2 cellular contexts compared by ENCODE assay signal in the genomic region with DNA sequence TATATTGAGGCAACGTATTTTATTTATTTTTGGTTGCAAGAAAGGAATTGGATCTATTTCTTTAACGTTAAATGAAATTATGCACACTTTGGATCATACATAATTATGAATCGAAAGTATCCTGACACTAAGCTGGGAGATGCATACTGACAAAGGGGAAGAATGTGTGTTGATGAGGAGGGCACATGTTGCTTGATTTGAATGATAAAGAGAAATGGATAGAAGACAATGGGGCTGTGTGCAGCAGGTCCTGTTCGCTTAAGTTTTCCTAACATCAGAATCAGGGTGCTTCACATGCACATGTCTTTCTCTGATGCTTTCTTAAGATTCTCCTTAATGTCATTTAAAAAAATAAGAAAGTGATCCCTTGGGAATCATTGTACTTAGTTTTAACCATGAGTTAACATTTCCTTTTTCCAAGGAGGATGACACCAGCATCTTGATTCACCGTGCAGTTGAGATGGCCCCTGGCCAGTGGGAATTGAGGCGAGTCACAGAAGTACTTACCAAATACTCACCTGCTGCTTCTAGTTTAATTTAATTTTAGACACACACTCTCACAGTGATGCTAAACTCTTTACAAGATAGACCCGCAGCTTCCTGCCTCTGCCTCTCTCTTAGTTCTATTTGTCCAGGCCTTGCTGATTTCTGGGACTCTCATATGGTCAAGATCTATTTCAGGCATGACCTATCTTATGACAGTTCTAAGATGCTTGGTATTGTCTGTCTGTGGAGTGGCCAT.
TF ChIP-seq lines count a peak whose summit lies in the region.

No MANE protein-coding gene starts in this region.

TF ChIP-seq in GM23338, 12 proteins besides CTCF, POLR2A, EP300 and RAD21 (continues in another document):
- TF ChIP-seq JUNB (IDR thresholded peaks at IDR 0.05; ENCODE audit: unreplicated experiment) (no peak), ZNF331 (CRISPR knock-in tag; IDR thresholded peaks at IDR 0.05; ENCODE audit: low read depth) (no peak), REST (IDR thresholded peaks at IDR 0.05; ENCODE audit: unreplicated experiment) (no peak), CREB1 (CRISPR knock-in tag; IDR thresholded peaks at IDR 0.05; ENCODE audit: low read depth) (no peak), POLR2AphosphoS5 (IDR thresholded peaks at IDR 0.05; ENCODE audit: low read depth) (no peak), EZH2 (IDR thresholded peaks at IDR 0.05; ENCODE audit: low read depth, unreplicated experiment) (no peak)
- TF ChIP-seq, protein P1, sequence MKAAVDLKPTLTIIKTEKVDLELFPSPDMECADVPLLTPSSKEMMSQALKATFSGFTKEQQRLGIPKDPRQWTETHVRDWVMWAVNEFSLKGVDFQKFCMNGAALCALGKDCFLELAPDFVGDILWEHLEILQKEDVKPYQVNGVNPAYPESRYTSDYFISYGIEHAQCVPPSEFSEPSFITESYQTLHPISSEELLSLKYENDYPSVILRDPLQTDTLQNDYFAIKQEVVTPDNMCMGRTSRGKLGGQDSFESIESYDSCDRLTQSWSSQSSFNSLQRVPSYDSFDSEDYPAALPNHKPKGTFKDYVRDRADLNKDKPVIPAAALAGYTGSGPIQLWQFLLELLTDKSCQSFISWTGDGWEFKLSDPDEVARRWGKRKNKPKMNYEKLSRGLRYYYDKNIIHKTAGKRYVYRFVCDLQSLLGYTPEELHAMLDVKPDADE (IDR thresholded peaks at IDR 0.05), result no peak
- TF ChIP-seq, protein P2, sequence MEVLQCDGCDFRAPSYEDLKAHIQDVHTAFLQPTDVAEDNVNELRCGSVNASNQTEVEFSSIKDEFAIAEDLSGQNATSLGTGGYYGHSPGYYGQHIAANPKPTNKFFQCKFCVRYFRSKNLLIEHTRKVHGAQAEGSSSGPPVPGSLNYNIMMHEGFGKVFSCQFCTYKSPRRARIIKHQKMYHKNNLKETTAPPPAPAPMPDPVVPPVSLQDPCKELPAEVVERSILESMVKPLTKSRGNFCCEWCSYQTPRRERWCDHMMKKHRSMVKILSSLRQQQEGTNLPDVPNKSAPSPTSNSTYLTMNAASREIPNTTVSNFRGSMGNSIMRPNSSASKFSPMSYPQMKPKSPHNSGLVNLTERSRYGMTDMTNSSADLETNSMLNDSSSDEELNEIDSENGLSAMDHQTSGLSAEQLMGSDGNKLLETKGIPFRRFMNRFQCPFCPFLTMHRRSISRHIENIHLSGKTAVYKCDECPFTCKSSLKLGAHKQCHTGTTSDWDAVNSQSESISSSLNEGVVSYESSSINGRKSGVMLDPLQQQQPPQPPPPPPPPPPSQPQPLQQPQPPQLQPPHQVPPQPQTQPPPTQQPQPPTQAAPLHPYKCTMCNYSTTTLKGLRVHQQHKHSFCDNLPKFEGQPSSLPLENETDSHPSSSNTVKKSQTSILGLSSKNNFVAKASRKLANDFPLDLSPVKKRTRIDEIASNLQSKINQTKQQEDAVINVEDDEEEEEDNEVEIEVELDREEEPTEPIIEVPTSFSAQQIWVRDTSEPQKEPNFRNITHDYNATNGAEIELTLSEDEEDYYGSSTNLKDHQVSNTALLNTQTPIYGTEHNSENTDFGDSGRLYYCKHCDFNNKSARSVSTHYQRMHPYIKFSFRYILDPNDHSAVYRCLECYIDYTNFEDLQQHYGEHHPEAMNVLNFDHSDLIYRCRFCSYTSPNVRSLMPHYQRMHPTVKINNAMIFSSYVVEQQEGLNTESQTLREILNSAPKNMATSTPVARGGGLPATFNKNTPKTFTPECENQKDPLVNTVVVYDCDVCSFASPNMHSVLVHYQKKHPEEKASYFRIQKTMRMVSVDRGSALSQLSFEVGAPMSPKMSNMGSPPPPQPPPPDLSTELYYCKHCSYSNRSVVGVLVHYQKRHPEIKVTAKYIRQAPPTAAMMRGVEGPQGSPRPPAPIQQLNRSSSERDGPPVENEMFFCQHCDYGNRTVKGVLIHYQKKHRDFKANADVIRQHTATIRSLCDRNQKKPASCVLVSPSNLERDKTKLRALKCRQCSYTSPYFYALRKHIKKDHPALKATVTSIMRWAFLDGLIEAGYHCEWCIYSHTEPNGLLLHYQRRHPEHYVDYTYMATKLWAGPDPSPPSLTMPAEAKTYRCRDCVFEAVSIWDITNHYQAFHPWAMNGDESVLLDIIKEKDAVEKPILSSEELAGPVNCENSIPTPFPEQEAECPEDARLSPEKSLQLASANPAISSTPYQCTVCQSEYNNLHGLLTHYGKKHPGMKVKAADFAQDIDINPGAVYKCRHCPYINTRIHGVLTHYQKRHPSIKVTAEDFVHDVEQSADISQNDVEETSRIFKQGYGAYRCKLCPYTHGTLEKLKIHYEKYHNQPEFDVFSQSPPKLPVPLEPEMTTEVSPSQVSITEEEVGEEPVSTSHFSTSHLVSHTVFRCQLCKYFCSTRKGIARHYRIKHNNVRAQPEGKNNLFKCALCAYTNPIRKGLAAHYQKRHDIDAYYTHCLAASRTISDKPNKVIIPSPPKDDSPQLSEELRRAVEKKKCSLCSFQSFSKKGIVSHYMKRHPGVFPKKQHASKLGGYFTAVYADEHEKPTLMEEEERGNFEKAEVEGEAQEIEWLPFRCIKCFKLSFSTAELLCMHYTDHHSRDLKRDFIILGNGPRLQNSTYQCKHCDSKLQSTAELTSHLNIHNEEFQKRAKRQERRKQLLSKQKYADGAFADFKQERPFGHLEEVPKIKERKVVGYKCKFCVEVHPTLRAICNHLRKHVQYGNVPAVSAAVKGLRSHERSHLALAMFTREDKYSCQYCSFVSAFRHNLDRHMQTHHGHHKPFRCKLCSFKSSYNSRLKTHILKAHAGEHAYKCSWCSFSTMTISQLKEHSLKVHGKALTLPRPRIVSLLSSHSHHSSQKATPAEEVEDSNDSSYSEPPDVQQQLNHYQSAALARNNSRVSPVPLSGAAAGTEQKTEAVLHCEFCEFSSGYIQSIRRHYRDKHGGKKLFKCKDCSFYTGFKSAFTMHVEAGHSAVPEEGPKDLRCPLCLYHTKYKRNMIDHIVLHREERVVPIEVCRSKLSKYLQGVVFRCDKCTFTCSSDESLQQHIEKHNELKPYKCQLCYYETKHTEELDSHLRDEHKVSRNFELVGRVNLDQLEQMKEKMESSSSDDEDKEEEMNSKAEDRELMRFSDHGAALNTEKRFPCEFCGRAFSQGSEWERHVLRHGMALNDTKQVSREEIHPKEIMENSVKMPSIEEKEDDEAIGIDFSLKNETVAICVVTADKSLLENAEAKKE (CRISPR knock-in tag; IDR thresholded peaks at IDR 0.05), result no peak

TF ChIP-seq in H1, 55 proteins besides CTCF, POLR2A, EP300 and RAD21:
- TF ChIP-seq ZNF274 (IDR thresholded peaks at IDR 0.05; ENCODE audit: borderline replicate concordance, extremely low read depth, low read length), result no peak
- no peak for TF ChIP-seq TAF7 (optimal IDR thresholded peaks at IDR 0.05; ENCODE audit: borderline replicate concordance, low read depth, low read length)
- no peak for TF ChIP-seq RFX5 (IDR thresholded peaks at IDR 0.05; ENCODE audit: borderline replicate concordance, low read depth, low read length)
- no peak for TF ChIP-seq NRF1 (IDR thresholded peaks at IDR 0.05; ENCODE audit: low read depth, low read length)
- no peak for TF ChIP-seq CREB1 (IDR thresholded peaks at IDR 0.05)
- no peak for TF ChIP-seq TBP (IDR thresholded peaks at IDR 0.05; ENCODE audit: low read depth, low read length)
- TF ChIP-seq SIX5 (IDR thresholded peaks at IDR 0.05; ENCODE audit: low read depth, low read length), result no peak
- peak; percentile 22; the same call in 1 of the 2 replicates for TF ChIP-seq TEAD4 (IDR thresholded peaks at IDR 0.05; ENCODE audit: low read depth, low read length)
- no peak for TF ChIP-seq SAP30 (IDR thresholded peaks at IDR 0.05; ENCODE audit: insufficient read depth, insufficient replicate concordance, low read length)
- no peak for TF ChIP-seq ASH2L (IDR thresholded peaks at IDR 0.05; ENCODE audit: low read length)
- TF ChIP-seq KDM5A (IDR thresholded peaks at IDR 0.05; ENCODE audit: low read length), result no peak
- TF ChIP-seq, protein P3, sequence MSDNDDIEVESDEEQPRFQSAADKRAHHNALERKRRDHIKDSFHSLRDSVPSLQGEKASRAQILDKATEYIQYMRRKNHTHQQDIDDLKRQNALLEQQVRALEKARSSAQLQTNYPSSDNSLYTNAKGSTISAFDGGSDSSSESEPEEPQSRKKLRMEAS (IDR thresholded peaks at IDR 0.05), result peak; percentile 25; the same call in 1 of the 2 replicates
- no peak for TF ChIP-seq SP4 (IDR thresholded peaks at IDR 0.05; ENCODE audit: low read length)
